2 cellular contexts compared by ENCODE assay signal in the genomic region with DNA sequence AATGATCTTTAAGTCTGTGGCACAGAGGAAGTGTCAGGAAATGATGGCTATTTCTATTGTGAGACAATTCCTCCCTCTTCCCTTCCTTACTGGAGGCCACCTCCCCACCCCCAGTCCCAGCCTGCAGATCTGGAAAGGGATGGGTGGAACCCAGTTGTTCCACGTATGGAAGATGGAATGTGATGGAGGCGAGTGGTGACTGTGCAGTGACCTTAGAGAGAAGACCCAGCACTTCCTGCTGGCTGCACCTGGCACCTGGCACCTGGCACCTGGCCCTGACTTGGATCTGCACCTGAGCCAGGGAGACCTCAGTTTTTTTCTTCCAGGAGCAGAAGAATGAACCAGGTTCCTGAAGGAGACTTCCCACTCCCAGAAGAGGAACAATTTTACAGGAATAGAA.
TF ChIP-seq lines count a peak whose summit lies in the region.

No MANE protein-coding gene starts in this region.

TF ChIP-seq in A549, 52 proteins besides CTCF, POLR2A, EP300 and RAD21 (continued from another document):
- TF ChIP-seq, protein P1, sequence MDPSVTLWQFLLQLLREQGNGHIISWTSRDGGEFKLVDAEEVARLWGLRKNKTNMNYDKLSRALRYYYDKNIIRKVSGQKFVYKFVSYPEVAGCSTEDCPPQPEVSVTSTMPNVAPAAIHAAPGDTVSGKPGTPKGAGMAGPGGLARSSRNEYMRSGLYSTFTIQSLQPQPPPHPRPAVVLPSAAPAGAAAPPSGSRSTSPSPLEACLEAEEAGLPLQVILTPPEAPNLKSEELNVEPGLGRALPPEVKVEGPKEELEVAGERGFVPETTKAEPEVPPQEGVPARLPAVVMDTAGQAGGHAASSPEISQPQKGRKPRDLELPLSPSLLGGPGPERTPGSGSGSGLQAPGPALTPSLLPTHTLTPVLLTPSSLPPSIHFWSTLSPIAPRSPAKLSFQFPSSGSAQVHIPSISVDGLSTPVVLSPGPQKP (IDR thresholded peaks at IDR 0.05; ENCODE audit: low read depth, low read length) = no peak
- no peak for TF ChIP-seq POLR2AphosphoS2 (conservative IDR thresholded peaks at IDR 0.05; ENCODE audit: low read length)
- no peak for TF ChIP-seq RFX5 (IDR thresholded peaks at IDR 0.05)
- no peak for TF ChIP-seq HDAC2 (IDR thresholded peaks at IDR 0.05)
- no peak for TF ChIP-seq FOSB (CRISPR knock-in tag; IDR thresholded peaks at IDR 0.05)
- TF ChIP-seq EHMT2 (IDR thresholded peaks at IDR 0.05; ENCODE audit: low read depth) = no peak
- TF ChIP-seq MAZ (IDR thresholded peaks at IDR 0.05; ENCODE audit: borderline replicate concordance, low read depth, low read length) = no peak

TF ChIP-seq in Ishikawa, 13 proteins besides CTCF, POLR2A, EP300 and RAD21 (continued from another document):
- TF ChIP-seq, protein P2, sequence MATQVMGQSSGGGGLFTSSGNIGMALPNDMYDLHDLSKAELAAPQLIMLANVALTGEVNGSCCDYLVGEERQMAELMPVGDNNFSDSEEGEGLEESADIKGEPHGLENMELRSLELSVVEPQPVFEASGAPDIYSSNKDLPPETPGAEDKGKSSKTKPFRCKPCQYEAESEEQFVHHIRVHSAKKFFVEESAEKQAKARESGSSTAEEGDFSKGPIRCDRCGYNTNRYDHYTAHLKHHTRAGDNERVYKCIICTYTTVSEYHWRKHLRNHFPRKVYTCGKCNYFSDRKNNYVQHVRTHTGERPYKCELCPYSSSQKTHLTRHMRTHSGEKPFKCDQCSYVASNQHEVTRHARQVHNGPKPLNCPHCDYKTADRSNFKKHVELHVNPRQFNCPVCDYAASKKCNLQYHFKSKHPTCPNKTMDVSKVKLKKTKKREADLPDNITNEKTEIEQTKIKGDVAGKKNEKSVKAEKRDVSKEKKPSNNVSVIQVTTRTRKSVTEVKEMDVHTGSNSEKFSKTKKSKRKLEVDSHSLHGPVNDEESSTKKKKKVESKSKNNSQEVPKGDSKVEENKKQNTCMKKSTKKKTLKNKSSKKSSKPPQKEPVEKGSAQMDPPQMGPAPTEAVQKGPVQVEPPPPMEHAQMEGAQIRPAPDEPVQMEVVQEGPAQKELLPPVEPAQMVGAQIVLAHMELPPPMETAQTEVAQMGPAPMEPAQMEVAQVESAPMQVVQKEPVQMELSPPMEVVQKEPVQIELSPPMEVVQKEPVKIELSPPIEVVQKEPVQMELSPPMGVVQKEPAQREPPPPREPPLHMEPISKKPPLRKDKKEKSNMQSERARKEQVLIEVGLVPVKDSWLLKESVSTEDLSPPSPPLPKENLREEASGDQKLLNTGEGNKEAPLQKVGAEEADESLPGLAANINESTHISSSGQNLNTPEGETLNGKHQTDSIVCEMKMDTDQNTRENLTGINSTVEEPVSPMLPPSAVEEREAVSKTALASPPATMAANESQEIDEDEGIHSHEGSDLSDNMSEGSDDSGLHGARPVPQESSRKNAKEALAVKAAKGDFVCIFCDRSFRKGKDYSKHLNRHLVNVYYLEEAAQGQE (IDR thresholded peaks at IDR 0.05; ENCODE audit: low read depth) = no peak
- TF ChIP-seq TAF1 (IDR thresholded peaks at IDR 0.05; ENCODE audit: low read depth) (no peak), FOXM1 (IDR thresholded peaks at IDR 0.05; ENCODE audit: borderline replicate concordance, low read depth) (no peak), NFIC (IDR thresholded peaks at IDR 0.05) (peak; percentile 79), EGR1 (IDR thresholded peaks at IDR 0.05) (no peak), CREB1 (IDR thresholded peaks at IDR 0.05; ENCODE audit: low read depth) (no peak)
- TF ChIP-seq, protein P3, sequence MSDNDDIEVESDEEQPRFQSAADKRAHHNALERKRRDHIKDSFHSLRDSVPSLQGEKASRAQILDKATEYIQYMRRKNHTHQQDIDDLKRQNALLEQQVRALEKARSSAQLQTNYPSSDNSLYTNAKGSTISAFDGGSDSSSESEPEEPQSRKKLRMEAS (IDR thresholded peaks at IDR 0.05) = 0 out of 2 replicates have a peak, but pooled peaks have one; percentile 35
TF ChIP-seq in Ishikawa: peak in this region for 4.
